8 cellular contexts compared by ENCODE assay signal in genomic region chr10:91409869-91410637, GRCh38. TPM values are rescaled to one million over a fixed set of nuclear protein-coding genes. Genes with fewer than 3 reads are reported as not detected.
A peak's percentile ranks its signal among the peaks of the same experiment; 100 is the strongest.
DNase-seq lines count a peak whose midpoint lies in the region; ATAC-seq and TF ChIP-seq lines count a peak whose summit lies in the region.

Gene HECTD2, plus strand, starts transcription at chr10:91410344. Its CDS starts 95 bp downstream, at chr10:91410439.

- intact Hi-C loops in gastrocnemius medialis (cut with DNase I; ENCODE audit: low total_unique reads), result loop anchor here (1.0 to 10.0 kb wide), 6 partner anchors 21 to 1022 kb away; partner anchors contain the start of gene TNKS2

- no CpG with 5 or more reads among the region's 111 CpGs for WGBS in iPS DF 6.9 (ENCODE audit: insufficient coverage, insufficient read length)

- in situ Hi-C loops in HAP-1 (cut with MboI; ENCODE audit: low sequenced_read_pairs), result no loop called here
- in situ Hi-C loops in gastrocnemius medialis (cut with MboI; ENCODE audit: low sequenced_read_pairs in 4 of 4), result no loop called here

- peak; percentile 62 to 74 for DNase-seq in HAP-1 (ENCODE audit: low spot score in 2 of 2)
- peak; percentile 73 for DNase-seq in M059J (ENCODE audit: low read depth)
- DNase-seq in T-helper 9 cell, result peak; percentile 73
- DNase-seq in astrocyte of the hippocampus (ENCODE audit: low read depth, low spot score), result peak; percentile 95
- DNase-seq in iPS DF 6.9 (ENCODE audit: low read depth, low spot score), result no peak
- DNase-seq in gastrocnemius medialis, result peak; percentile 46 to 71
- DNase-seq in cortex of kidney (lab: John Stamatoyannopoulos, UW), result no peak

- H3K9me3 ChIP-seq in HAP-1, result no peaks in the 10 kb centered on the region
- H3K9me3 ChIP-seq in iPS DF 6.9 (ENCODE audit: control insufficient read depth, insufficient read depth, low read length), result no peaks in the 10 kb centered on the region
- no peaks in the 10 kb centered on the region for H3K9me3 ChIP-seq in gastrocnemius medialis

- H3K4me1 ChIP-seq in HAP-1, result peaks cover 38% of the 10 kb centered on the region
- no peaks in the 10 kb centered on the region for H3K4me1 ChIP-seq in iPS DF 6.9 (ENCODE audit: control insufficient read depth, insufficient read depth, low read length)
- H3K4me1 ChIP-seq in gastrocnemius medialis, result peaks cover 8 to 11% of the 10 kb centered on the region in 2 donors

- TF ChIP-seq CTCF in GM12873 (IDR thresholded peaks at IDR 0.05; ENCODE audit: insufficient read depth, low read depth, low read length, missing control alignments) (peak; percentile 34), gastrocnemius medialis (IDR thresholded peaks at IDR 0.05 in 4 of 5, conservative IDR thresholded peaks at IDR 0.05 in 1 of 5) (peak in 4 of 5 experiments; percentile 64 to 84 (median 73))

- no peaks in the 10 kb centered on the region for H3K27me3 ChIP-seq in HAP-1 (ENCODE audit: low read depth)
- no peaks in the 10 kb centered on the region for H3K27me3 ChIP-seq in iPS DF 6.9 (ENCODE audit: control insufficient read depth, insufficient read depth, low read length)
- H3K27me3 ChIP-seq in gastrocnemius medialis, result no peaks in the 10 kb centered on the region

- H3K27ac ChIP-seq in iPS DF 6.9 (ENCODE audit: low read length) (no peak within 1 kb of the TSS), gastrocnemius medialis (peak within 1 kb of the TSS; percentile 89 to 98 (median 97))

- TF ChIP-seq POLR2A in gastrocnemius medialis (IDR thresholded peaks at IDR 0.05), result peak; percentile 47 to 73

- ATAC-seq in gastrocnemius medialis, result peak; percentile 84

- H3K4me3 ChIP-seq in HAP-1 (peak within 1 kb of the TSS; percentile 47), iPS DF 6.9 (ENCODE audit: low read length) (peak within 1 kb of the TSS; percentile 82; the same call in 1 of the 2 replicates), gastrocnemius medialis (peak within 1 kb of the TSS; percentile 70 to 91 (median 80))

- H3K36me3 ChIP-seq in HAP-1 (replicated peaks) (no peaks in the 10 kb centered on the region), iPS DF 6.9 (ENCODE audit: control insufficient read depth, insufficient read depth, low read length) (no peaks in the 10 kb centered on the region), gastrocnemius medialis (no peaks in the 10 kb centered on the region)

RNA-seq across cellular contexts. Expression of gene HECTD2, which starts in this region (rescaled TPM):
- total RNA-seq in M059J (2014; rRNA removed; shearing (Covaris generic)), result 4.6 and 8.1 TPM in 2 replicates
- total RNA-seq in gastrocnemius medialis, result 1 to 10 TPM; 1.9 to 7.9 (median 3.9) TPM

Comparison
In these comparisons a context has a peak if more than half of its experiments do, and no peak if none do; other contexts are left out.
1. DNase-seq: peak in HAP-1 (2 of 2), M059J (single experiment), T-helper 9 cell (single experiment), astrocyte of the hippocampus (single experiment) and gastrocnemius medialis (2 of 2); none in iPS DF 6.9 (single experiment) and cortex of kidney (single experiment).
2. Peak in every context shown above with its lines, with median percentiles within 50 percentile points of each other: H3K4me3 ChIP-seq.